ENCODE assay signal across 1 cellular context in the genomic region with DNA sequence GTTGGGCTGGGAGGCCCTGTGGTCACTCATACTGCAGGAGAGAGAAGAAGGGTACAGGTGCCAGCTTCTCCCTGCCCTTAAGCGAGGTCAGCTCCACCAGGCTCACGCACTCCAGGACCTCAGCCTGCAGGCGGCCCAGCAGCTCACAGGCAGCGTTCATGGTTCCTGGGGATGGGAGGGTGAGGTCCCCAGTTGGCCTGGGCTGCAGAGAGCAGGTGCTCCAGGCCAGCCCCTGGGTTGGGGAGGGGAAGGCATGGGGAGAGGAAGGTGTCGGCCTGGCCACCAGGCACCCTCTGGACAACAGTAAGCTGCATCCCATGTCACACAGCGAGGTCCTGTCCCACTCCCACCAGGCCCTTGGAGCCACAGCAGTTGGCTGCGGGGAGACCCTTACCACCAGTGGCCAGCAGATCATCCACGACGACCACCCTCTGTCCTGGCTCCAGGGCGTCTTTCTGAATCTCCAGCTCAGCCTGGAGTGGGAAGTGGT.
A peak's percentile ranks its signal among the peaks of the same experiment; 100 is the strongest.
TF ChIP-seq lines count a peak whose summit lies in the region.

No MANE protein-coding gene starts in this region.

TF ChIP-seq in GM12878, 131 proteins besides CTCF, POLR2A, EP300 and RAD21:
- 0 out of 2 replicates have a peak, but pooled peaks have one; percentile 9 for TF ChIP-seq TCF3 (IDR thresholded peaks at IDR 0.05; ENCODE audit: borderline replicate concordance, insufficient read depth, low read depth, low read length)
- TF ChIP-seq, protein P1, sequence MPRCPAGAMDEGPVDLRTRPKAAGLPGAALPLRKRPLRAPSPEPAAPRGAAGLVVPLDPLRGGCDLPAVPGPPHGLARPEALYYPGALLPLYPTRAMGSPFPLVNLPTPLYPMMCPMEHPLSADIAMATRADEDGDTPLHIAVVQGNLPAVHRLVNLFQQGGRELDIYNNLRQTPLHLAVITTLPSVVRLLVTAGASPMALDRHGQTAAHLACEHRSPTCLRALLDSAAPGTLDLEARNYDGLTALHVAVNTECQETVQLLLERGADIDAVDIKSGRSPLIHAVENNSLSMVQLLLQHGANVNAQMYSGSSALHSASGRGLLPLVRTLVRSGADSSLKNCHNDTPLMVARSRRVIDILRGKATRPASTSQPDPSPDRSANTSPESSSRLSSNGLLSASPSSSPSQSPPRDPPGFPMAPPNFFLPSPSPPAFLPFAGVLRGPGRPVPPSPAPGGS (IDR thresholded peaks at IDR 0.05; ENCODE audit: borderline replicate concordance, insufficient read depth, low read depth, low read length, poor library complexity, severe bottlenecking), result peak; percentile 19
- TF ChIP-seq HCFC1 (IDR thresholded peaks at IDR 0.05; ENCODE audit: low read length), result no peak
